In the genomic region with DNA sequence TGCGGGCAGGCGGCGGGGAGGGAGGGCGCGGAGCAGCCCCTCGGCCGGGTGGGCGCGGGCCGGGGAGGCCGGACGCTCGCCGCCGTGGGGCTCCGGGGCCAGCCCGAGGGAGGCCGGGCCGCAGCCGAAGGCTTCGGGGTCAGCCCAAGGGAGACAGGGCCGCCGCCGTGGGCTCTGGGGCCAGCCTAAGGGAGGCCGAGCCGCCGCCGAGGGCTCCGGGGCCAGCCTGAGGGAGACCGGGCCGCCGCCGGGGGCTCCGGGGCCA, we compare ENCODE assay signal across 8 cellular contexts. TPM values are rescaled to one million over a fixed set of nuclear protein-coding genes. Genes with fewer than 3 reads are reported as not detected.
DNase-seq lines count a peak whose midpoint lies in the region; ATAC-seq, FAIRE-seq and TF ChIP-seq lines count a peak whose summit lies in the region.

No MANE protein-coding gene starts in this region.

- H3K27me3 ChIP-seq in GM12878 (replicated peaks in 1 of 2; ENCODE audit: control insufficient read depth in 2 of 2, insufficient read depth in 2 of 2, low read length in 1 of 2) (no peaks in the 10 kb centered on the region), HepG2 (ENCODE audit: control insufficient read depth in 1 of 2, insufficient read depth in 2 of 2, low read length in 2 of 2) (no peaks in the 10 kb centered on the region; a peak in 1 of 5 replicates)

- SMC1A ChIA-PET in GM12878 (lab: Charles Lee; ENCODE audit: uncharacterized antibody, unreplicated experiment) = interaction anchor here (1.2 to 4.7 kb wide), 3 partner anchors 62 to 90 kb away, joined by 3 to 47 read pairs (median 21); no protein-coding TSS in a partner anchor

- H3K27ac Mint-ChIP-seq in activated CD8-positive, alpha-beta T cell treated with anti-CD3 and anti-CD28 coated beads for 36 hours = no peak overlapping the region
- no peak overlapping the region for H3K27ac Mint-ChIP-seq in activated CD8-positive, alpha-beta T cell treated with anti-CD3 and anti-CD28 coated beads, Interleukin-2, amount 10 ng/mL, durations not matched to agents 7 days and 5 days
- H3K27ac Mint-ChIP-seq in type B pancreatic cell = no peak overlapping the region

- peak overlapping the region; percentile 84 for H3K4me3 ChIP-seq in GM12878
- peak overlapping the region; percentile 87 to 98 (median 93) for H3K4me3 ChIP-seq in HepG2 (replicated peaks in 1 of 3; ENCODE audit: insufficient read depth in 1 of 3, low read depth in 2 of 3, low read length in 3 of 3)

- in situ Hi-C loops in GM12878 (cut with MboI) (no loop called here), HepG2 (cut with HindIII; ENCODE audit: extremely low pct_ligation_motif_present, low pct_unique_long_range_greater_than_20kb) (no loop called here)

- H3K36me3 Mint-ChIP-seq in activated CD8-positive, alpha-beta T cell treated with anti-CD3 and anti-CD28 coated beads for 36 hours (ENCODE audit: low read depth) = peaks cover 5% of the 10 kb centered on the region
- peaks cover 12% of the 10 kb centered on the region for H3K36me3 Mint-ChIP-seq in activated CD8-positive, alpha-beta T cell treated with anti-CD3 and anti-CD28 coated beads, Interleukin-2, amount 10 ng/mL, durations not matched to agents 7 days and 5 days (ENCODE audit: low read depth)
- peaks cover 11% of the 10 kb centered on the region for H3K36me3 Mint-ChIP-seq in type B pancreatic cell

- H4K20me1 ChIP-seq in GM12878 (ENCODE audit: control insufficient read depth, insufficient read depth) (no peaks in the 10 kb centered on the region), HepG2 (ENCODE audit: insufficient read depth, low read length) (peaks cover 33% of the 10 kb centered on the region)

- peak overlapping the region; percentile 88 for H3K27ac ChIP-seq in GM12878 (ENCODE audit: control insufficient read depth, insufficient read depth)
- peak overlapping the region; percentile 93 for H3K27ac ChIP-seq in HepG2 (ENCODE audit: extremely low read length, insufficient read depth, low read length)

- H3K4me2 ChIP-seq in GM12878 (ENCODE audit: control insufficient read depth, insufficient read depth) (peak overlapping the region; percentile 46; the same call in 1 of the 2 replicates), HepG2 (ENCODE audit: low read depth, low read length) (peak overlapping the region; percentile 53; the same call in 1 of the 2 replicates)

- H3K4me3 Mint-ChIP-seq in activated CD8-positive, alpha-beta T cell treated with anti-CD3 and anti-CD28 coated beads for 36 hours = peak overlapping the region; percentile 71
- H3K4me3 Mint-ChIP-seq in activated CD8-positive, alpha-beta T cell treated with anti-CD3 and anti-CD28 coated beads, Interleukin-2, amount 10 ng/mL, durations not matched to agents 7 days and 5 days = no peak overlapping the region
- H3K4me3 Mint-ChIP-seq in type B pancreatic cell = no peak overlapping the region

- H3K4me1 ChIP-seq in GM12878 (ENCODE audit: control insufficient read depth, insufficient read depth, low read length) (peaks cover 7% of the 10 kb centered on the region; the same call in 1 of the 2 replicates), HepG2 (ENCODE audit: insufficient read depth, low read length) (peaks cover 65% of the 10 kb centered on the region)

- no peaks in the 10 kb centered on the region for H3K27me3 Mint-ChIP-seq in activated CD8-positive, alpha-beta T cell treated with anti-CD3 and anti-CD28 coated beads for 36 hours
- no peaks in the 10 kb centered on the region for H3K27me3 Mint-ChIP-seq in activated CD8-positive, alpha-beta T cell treated with anti-CD3 and anti-CD28 coated beads, Interleukin-2, amount 10 ng/mL, durations not matched to agents 7 days and 5 days (ENCODE audit: low read depth)
- peaks cover 27% of the 10 kb centered on the region for H3K27me3 Mint-ChIP-seq in type B pancreatic cell

- under 1% methylated on average over 34 of the region's 34 CpGs for WGBS in GM12878 (ENCODE audit: insufficient coverage, insufficient replicate concordance, low lambda C conversion rate, missing lambda C conversion rate)
- no CpG with 5 or more reads among the region's 34 CpGs for WGBS in HepG2 (ENCODE audit: low lambda C conversion rate)

- peaks cover 68% of the 10 kb centered on the region for H3K4me1 Mint-ChIP-seq in activated CD8-positive, alpha-beta T cell treated with anti-CD3 and anti-CD28 coated beads for 36 hours (ENCODE audit: low read depth)
- H3K4me1 Mint-ChIP-seq in activated CD8-positive, alpha-beta T cell treated with anti-CD3 and anti-CD28 coated beads, Interleukin-2, amount 10 ng/mL, durations not matched to agents 7 days and 5 days (ENCODE audit: low read depth) = peaks cover 67% of the 10 kb centered on the region
- H3K4me1 Mint-ChIP-seq in type B pancreatic cell (ENCODE audit: unreplicated experiment) = peaks cover 34% of the 10 kb centered on the region

- TF ChIP-seq CTCF in activated CD8-positive, alpha-beta T cell treated with anti-CD3 and anti-CD28 coated beads for 36 hours (IDR thresholded peaks at IDR 0.05) = no peak
- TF ChIP-seq CTCF in GM12878 (IDR thresholded peaks at IDR 0.05 in 2 of 3, conservative IDR thresholded peaks at IDR 0.05 in 1 of 3; ENCODE audit: control insufficient read depth in 2 of 3, extremely low read depth in 1 of 3, insufficient read depth in 1 of 3, low read depth in 3 of 3, low read length in 3 of 3) (no peak), HepG2 (CRISPR knock-in tag; IDR thresholded peaks at IDR 0.05) (no peak), type B pancreatic cell (conservative IDR thresholded peaks at IDR 0.05) (no peak)

- DNase-seq in activated CD8-positive, alpha-beta T cell treated with anti-CD3 and anti-CD28 coated beads for 36 hours = no peak
- DNase-seq in activated CD8-positive, alpha-beta T cell treated with anti-CD3 and anti-CD28 coated beads, Interleukin-2, amount 10 ng/mL, durations not matched to agents 7 days and 5 days = no peak
- DNase-seq in GM12878 (ENCODE audit: low read depth, low spot score) (no peak), HepG2 (ENCODE audit: low spot score) (no peak), type B pancreatic cell (ENCODE audit: extremely low spot score, unreplicated experiment) (peak; percentile 69)
- no peak for DNase-seq in activated effector memory CD4-positive, alpha-beta T cell treated with anti-CD3 and anti-CD28 coated beads, Interleukin-2, amount 50 U/mL, for 16 hours

- no peak for FAIRE-seq in GM12878 (lab: Jason Lieb, UNC)
- no peak for FAIRE-seq in HepG2 (lab: Jason Lieb, UNC)

- RAD21 ChIA-PET in GM12878 (lab: Charles Lee; ENCODE audit: unreplicated experiment) = interaction anchor here (1.1 to 6.1 kb wide), 5 partner anchors 43 to 142 kb away, joined by 3 to 32 read pairs (median 4); a partner anchor contains a TSS

- BruUV-seq in GM12878 (replicated peaks; lab: Mats Ljungman, UMichigan) = no TSS peak
- BruUV-seq in HepG2 (replicated peaks; lab: Mats Ljungman, UMichigan) = no TSS peak

- POLR2A ChIA-PET in activated CD8-positive, alpha-beta T cell treated with anti-CD3 and anti-CD28 coated beads for 36 hours (lab: Charles Lee) = interaction anchor here (1.0 to 5.5 kb wide), 5 partner anchors 65 to 142 kb away, joined by 4 to 28 read pairs (median 12); a partner anchor contains a TSS
- POLR2A ChIA-PET in activated CD8-positive, alpha-beta T cell treated with anti-CD3 and anti-CD28 coated beads, Interleukin-2, amount 10 ng/mL, durations not matched to agents 7 days and 5 days (lab: Charles Lee) = interaction anchor here (1.0 to 1.6 kb wide), 3 partner anchors 11 to 134 kb away, joined by 3 to 5 read pairs (median 3); no protein-coding TSS in a partner anchor
- POLR2A ChIA-PET in GM12878 (lab: Charles Lee) (interaction anchor here (1.0 to 1.3 kb wide), 2 partner anchors 90 to 93 kb away, joined by 3 read pairs; no protein-coding TSS in a partner anchor), HepG2 (lab: Yijun Ruan, JAX) (interaction anchor here (1.5 to 2.4 kb wide), 4 partner anchors 14 to 33 kb away, joined by 3 to 13 read pairs (median 6); no protein-coding TSS in a partner anchor)

- TF ChIP-seq RAD21 in GM12878 (IDR thresholded peaks at IDR 0.05; ENCODE audit: insufficient read depth, low read depth, low read length) (no peak), HepG2 (CRISPR knock-in tag; IDR thresholded peaks at IDR 0.05) (no peak)

- intact Hi-C loops in activated CD8-positive, alpha-beta T cell treated with anti-CD3 and anti-CD28 coated beads for 36 hours (cut with micrococcal nuclease) = loop anchor here (5.0 kb wide), 1 partner anchor 90 kb away; no protein-coding TSS in a partner anchor
- intact Hi-C loops in GM12878 (cut with micrococcal nuclease; ENCODE audit: unreplicated experiment) (loop anchor here (2.0 to 10.0 kb wide), 4 partner anchors 66 to 285 kb away; a partner anchor contains a TSS), HepG2 (cut with micrococcal nuclease; ENCODE audit: unreplicated experiment) (loop anchor here (5.0 kb wide), 1 partner anchor 50 kb away; no protein-coding TSS in a partner anchor)

- no peak for TF ChIP-seq EP300 in GM12878 (IDR thresholded peaks at IDR 0.05; ENCODE audit: borderline replicate concordance in 1 of 2, control insufficient read depth in 1 of 2, low read depth in 2 of 2, low read length in 2 of 2)
- no peak for TF ChIP-seq EP300 in HepG2 (IDR thresholded peaks at IDR 0.05; ENCODE audit: low read depth in 2 of 2, low read length in 2 of 2)
- TF ChIP-seq EP300 in HepG2 (CRISPR knock-in tag; IDR thresholded peaks at IDR 0.05; ENCODE audit: borderline replicate concordance) = no peak

- H2AFZ ChIP-seq in GM12878 (ENCODE audit: control insufficient read depth, low read depth, low read length) (peak overlapping the region; percentile 45), HepG2 (ENCODE audit: low read length) (no peak overlapping the region)

- H3K36me3 ChIP-seq in GM12878 (ENCODE audit: control insufficient read depth in 2 of 2, insufficient read depth in 2 of 2, low read length in 1 of 2) = no peaks in the 10 kb centered on the region
- peaks cover 0 to 6% of the 10 kb centered on the region in 2 experiments; a peak in 2 of 5 replicates for H3K36me3 ChIP-seq in HepG2 (replicated peaks in 1 of 2; ENCODE audit: control insufficient read depth in 1 of 2, insufficient read depth in 2 of 2, low read length in 2 of 2)

- H3K9ac ChIP-seq in GM12878 (ENCODE audit: control insufficient read depth, insufficient read depth, low read length) = peak overlapping the region; percentile 84
- peak overlapping the region; percentile 99 for H3K9ac ChIP-seq in HepG2 (ENCODE audit: insufficient read depth, low read depth, low read length)

- H3K79me2 ChIP-seq in GM12878 (ENCODE audit: control insufficient read depth, insufficient read depth, low read length) (peaks cover 29% of the 10 kb centered on the region), HepG2 (ENCODE audit: insufficient read depth, low read length) (peaks cover 45% of the 10 kb centered on the region)

- no peak; the same call in 1 of the 2 replicates for TF ChIP-seq POLR2A in GM12878 (IDR thresholded peaks at IDR 0.05; ENCODE audit: low read depth, low read length)
- TF ChIP-seq POLR2A in HepG2 (IDR thresholded peaks at IDR 0.05; ENCODE audit: insufficient read depth in 1 of 2, low read depth in 2 of 2, low read length in 2 of 2) = no peak

- CTCF ChIA-PET in activated CD8-positive, alpha-beta T cell treated with anti-CD3 and anti-CD28 coated beads for 36 hours (lab: Charles Lee) = interaction anchor here (0.7 to 2.1 kb wide), 6 partner anchors 14 to 287 kb away, joined by 3 to 8 read pairs (median 4); no protein-coding TSS in a partner anchor
- CTCF ChIA-PET in activated CD8-positive, alpha-beta T cell treated with anti-CD3 and anti-CD28 coated beads, Interleukin-2, amount 10 ng/mL, durations not matched to agents 7 days and 5 days (lab: Charles Lee) = interaction anchor here (1.0 to 1.9 kb wide), 3 partner anchors 63 to 91 kb away, joined by 4 to 8 read pairs (median 7); a partner anchor contains a TSS
- CTCF ChIA-PET in GM12878 (lab: Yijun Ruan, JAX) = interaction anchor here (1.4 to 19.6 kb wide), 2 partner anchors 11 to 90 kb away, joined by 3 to 300 read pairs; no protein-coding TSS in a partner anchor
- CTCF ChIA-PET in HepG2 (lab: Yijun Ruan, JAX; ENCODE audit: low intra/inter-chr PET ratio, low total read pairs) = no interaction called here

- H3K9me3 ChIP-seq in GM12878 (replicated peaks; ENCODE audit: control insufficient read depth, insufficient read depth, low read length) (no peaks in the 10 kb centered on the region), HepG2 (ENCODE audit: low read length) (no peaks in the 10 kb centered on the region)

- H3K9me3 Mint-ChIP-seq in activated CD8-positive, alpha-beta T cell treated with anti-CD3 and anti-CD28 coated beads for 36 hours = no peaks in the 10 kb centered on the region
- H3K9me3 Mint-ChIP-seq in activated CD8-positive, alpha-beta T cell treated with anti-CD3 and anti-CD28 coated beads, Interleukin-2, amount 10 ng/mL, durations not matched to agents 7 days and 5 days (ENCODE audit: insufficient read depth) = no peaks in the 10 kb centered on the region
- H3K9me3 Mint-ChIP-seq in type B pancreatic cell = no peaks in the 10 kb centered on the region

- no peak for ATAC-seq in activated CD8-positive, alpha-beta T cell treated with anti-CD3 and anti-CD28 coated beads for 36 hours
- no peak for ATAC-seq in activated CD8-positive, alpha-beta T cell treated with anti-CD3 and anti-CD28 coated beads, Interleukin-2, amount 10 ng/mL, durations not matched to agents 7 days and 5 days
- peak; percentile 26 for ATAC-seq in GM12878
- no peak for ATAC-seq in HepG2
- no peak for ATAC-seq in HG02678 (IDR thresholded peaks at IDR 0.05; ENCODE audit: unreplicated experiment)
- no peak for ATAC-seq in HG03442 (IDR thresholded peaks at IDR 0.05; ENCODE audit: unreplicated experiment)

RNA-seq across cellular contexts. Expression of a gene that starts 0.3 kb away (rescaled TPM):
- total RNA-seq in activated CD8-positive, alpha-beta T cell treated with anti-CD3 and anti-CD28 coated beads for 36 hours = 10 to 100 TPM; 12.8 to 13.3 TPM
- 10 to 100 TPM; 18.4 to 19.5 TPM for total RNA-seq in activated CD8-positive, alpha-beta T cell treated with anti-CD3 and anti-CD28 coated beads, Interleukin-2, amount 10 ng/mL, durations not matched to agents 7 days and 5 days
- total RNA-seq in GM12878 (2013; cell fraction: nucleolus; rRNA removed) = 48.3 and 49.2 TPM in 2 replicates
- total RNA-seq in GM12878 (2014; rRNA removed) = 8.0 and 9.4 TPM in 2 replicates
- 11.6 and 11.8 TPM in 2 replicates for total RNA-seq in GM12878 (2014; rRNA removed; fragmentation: Illumina TruSeq; extraction: Trizol)
- 12.1 and 12.2 TPM in 2 replicates for total RNA-seq in GM12878 (2021)
- polyA plus RNA-seq in GM12878 (2011; ENCODE audit: low read depth) = 4.3 TPM
- 15.0 and 19.2 TPM in 2 replicates for polyA plus RNA-seq in GM12878 (2011; rRNA removed)
- polyA plus RNA-seq in GM12878 (2011; cell fraction: cytosol; rRNA removed) = 7.1 and 7.7 TPM in 2 replicates
- polyA plus RNA-seq in GM12878 (2011; cell fraction: nucleus; rRNA removed) = 10.4 and 11.2 TPM in 2 replicates
- 6.3 TPM in 2 replicates for polyA plus RNA-seq in GM12878 (2012)
- 11.4 and 13.5 TPM in 2 replicates for polyA plus RNA-seq in GM12878 (2014; fragmentation: Illumina TruSeq; extraction: Trizol)
- 1 to 10 TPM; 2.8 to 3.1 TPM for polyA plus RNA-seq in GM12878 (2014; fragmentation: Nextera tagmentation; extraction: Ambion mirVana)
- 7.4 and 9.2 TPM in 2 replicates for polyA plus RNA-seq in GM12878 (2014; rRNA removed)
- 10 to 100 TPM; 10.1 to 15.1 TPM for polyA plus RNA-seq in GM12878 (2016; fragmentation: Nextera tagmentation; extraction: Ambion mirVana)
- 18.2 and 34.8 TPM in 2 replicates for polyA minus RNA-seq in GM12878 (2011; rRNA and poly(A)+ RNA removed)
- polyA minus RNA-seq in GM12878 (2011; cell fraction: cytosol; rRNA and poly(A)+ RNA removed) = 6.9 and 7.4 TPM in 2 replicates
- 10.3 and 14.9 TPM in 2 replicates for polyA minus RNA-seq in GM12878 (2011; cell fraction: nucleus; rRNA and poly(A)+ RNA removed)
- 17.1 and 24.1 TPM in 2 replicates for total RNA-seq in HepG2 (2016; rRNA removed; fragmentation: Illumina TruSeq; extraction: Trizol)
- total RNA-seq in HepG2 (2016; cell fraction: cytosol; rRNA removed; fragmentation: Illumina TruSeq; extraction: Trizol; ENCODE audit: low read depth) = 10.8 and 11.4 TPM in 2 replicates
- total RNA-seq in HepG2 (2016; cell fraction: insoluble cytoplasmic fraction; rRNA removed; fragmentation: Illumina TruSeq; extraction: Trizol) = 17.2 and 22.3 TPM in 2 replicates
- total RNA-seq in HepG2 (2016; cell fraction: membrane; rRNA removed; fragmentation: Illumina TruSeq; extraction: Trizol) = 11.9 and 12.9 TPM in 2 replicates
- 25.6 and 32.5 TPM in 2 replicates for total RNA-seq in HepG2 (2016; cell fraction: nucleus; rRNA removed; fragmentation: Illumina TruSeq; extraction: Trizol)
- polyA plus RNA-seq in HepG2 (2011; rRNA removed) = 7.8 and 8.1 TPM in 2 replicates
- 3.8 and 5.9 TPM in 2 replicates for polyA plus RNA-seq in HepG2 (2011; cell fraction: cytosol; rRNA removed)
- 9.7 and 12.4 TPM in 2 replicates for polyA plus RNA-seq in HepG2 (2011; cell fraction: nucleus; rRNA removed)
- polyA plus RNA-seq in HepG2 (2012) = 10.7 and 10.9 TPM in 2 replicates
- 0.92 and 1.4 TPM in 2 replicates for polyA plus RNA-seq in HepG2 (2016; cell fraction: cytosol; fragmentation: Illumina TruSeq; extraction: Trizol; ENCODE audit: low read depth)
- polyA plus RNA-seq in HepG2 (2016; cell fraction: insoluble cytoplasmic fraction; fragmentation: Illumina TruSeq; extraction: Trizol; ENCODE audit: low read depth) = 13.7 and 13.8 TPM in 2 replicates
- polyA plus RNA-seq in HepG2 (2016; cell fraction: membrane; fragmentation: Illumina TruSeq; extraction: Trizol; ENCODE audit: low read depth) = 2.4 and 2.8 TPM in 2 replicates
- polyA plus RNA-seq in HepG2 (2016; cell fraction: nucleus; fragmentation: Illumina TruSeq; extraction: Trizol; ENCODE audit: insufficient read depth, low read depth) = 20.4 and 20.5 TPM in 2 replicates
- 22.4 and 23.8 TPM in 2 replicates for polyA minus RNA-seq in HepG2 (2011; rRNA and poly(A)+ RNA removed; ENCODE audit: low replicate concordance)
- polyA minus RNA-seq in HepG2 (2011; cell fraction: cytosol; rRNA and poly(A)+ RNA removed) = 6.6 and 9.1 TPM in 2 replicates
- polyA minus RNA-seq in HepG2 (2011; cell fraction: nucleus; rRNA and poly(A)+ RNA removed) = 29.7 and 41.5 TPM in 2 replicates
- 33.9 and 35.9 TPM in 2 replicates for total RNA-seq in type B pancreatic cell (ENCODE audit: low replicate concordance)
